1 cellular context compared by ENCODE assay signal in the genomic region with DNA sequence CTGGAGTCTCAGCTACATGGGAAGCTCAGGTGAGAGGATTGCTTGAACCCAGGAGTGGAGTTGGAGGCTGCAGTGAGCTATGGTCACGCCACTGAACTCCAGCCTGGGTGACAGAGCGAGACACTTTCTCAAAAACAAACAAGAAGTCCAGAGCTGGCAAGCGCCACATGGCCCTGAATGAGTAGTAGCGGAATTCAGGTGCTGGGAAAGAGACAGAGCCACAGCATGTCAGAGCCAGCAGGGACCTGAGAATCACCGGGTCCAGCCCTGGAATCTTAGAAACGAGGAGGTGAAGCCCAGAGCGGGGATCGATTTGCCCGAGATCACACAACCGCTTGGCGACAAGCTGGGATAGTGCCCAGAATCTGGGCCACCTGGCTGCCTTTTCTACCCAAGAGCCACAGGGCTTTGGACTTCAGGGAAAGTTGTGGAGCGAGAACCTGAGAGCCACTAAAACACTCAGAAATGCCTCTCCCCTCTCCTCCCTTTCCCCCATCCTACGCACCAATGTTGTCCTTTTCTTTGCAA.
A peak's percentile ranks its signal among the peaks of the same experiment; 100 is the strongest.
TF ChIP-seq lines count a peak whose summit lies in the region.

No MANE protein-coding gene starts in this region.

TF ChIP-seq in HepG2, 621 proteins besides CTCF, POLR2A, EP300 and RAD21:
- TF ChIP-seq ZNF883 (CRISPR knock-in tag; IDR thresholded peaks at IDR 0.05; ENCODE audit: not compliant biosample characterization) (peak; percentile 37), ZNF530 (CRISPR knock-in tag; IDR thresholded peaks at IDR 0.05; ENCODE audit: low read depth) (no peak), ZNF333 (CRISPR knock-in tag; IDR thresholded peaks at IDR 0.05; ENCODE audit: borderline replicate concordance) (no peak)
- TF ChIP-seq, protein P1, sequence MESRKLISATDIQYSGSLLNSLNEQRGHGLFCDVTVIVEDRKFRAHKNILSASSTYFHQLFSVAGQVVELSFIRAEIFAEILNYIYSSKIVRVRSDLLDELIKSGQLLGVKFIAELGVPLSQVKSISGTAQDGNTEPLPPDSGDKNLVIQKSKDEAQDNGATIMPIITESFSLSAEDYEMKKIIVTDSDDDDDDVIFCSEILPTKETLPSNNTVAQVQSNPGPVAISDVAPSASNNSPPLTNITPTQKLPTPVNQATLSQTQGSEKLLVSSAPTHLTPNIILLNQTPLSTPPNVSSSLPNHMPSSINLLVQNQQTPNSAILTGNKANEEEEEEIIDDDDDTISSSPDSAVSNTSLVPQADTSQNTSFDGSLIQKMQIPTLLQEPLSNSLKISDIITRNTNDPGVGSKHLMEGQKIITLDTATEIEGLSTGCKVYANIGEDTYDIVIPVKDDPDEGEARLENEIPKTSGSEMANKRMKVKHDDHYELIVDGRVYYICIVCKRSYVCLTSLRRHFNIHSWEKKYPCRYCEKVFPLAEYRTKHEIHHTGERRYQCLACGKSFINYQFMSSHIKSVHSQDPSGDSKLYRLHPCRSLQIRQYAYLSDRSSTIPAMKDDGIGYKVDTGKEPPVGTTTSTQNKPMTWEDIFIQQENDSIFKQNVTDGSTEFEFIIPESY (CRISPR knock-in tag; IDR thresholded peaks at IDR 0.05): peak; percentile 28; the same call in 1 of the 2 replicates
